Comparison of ENCODE assay signal across 1 cellular context in the genomic region with DNA sequence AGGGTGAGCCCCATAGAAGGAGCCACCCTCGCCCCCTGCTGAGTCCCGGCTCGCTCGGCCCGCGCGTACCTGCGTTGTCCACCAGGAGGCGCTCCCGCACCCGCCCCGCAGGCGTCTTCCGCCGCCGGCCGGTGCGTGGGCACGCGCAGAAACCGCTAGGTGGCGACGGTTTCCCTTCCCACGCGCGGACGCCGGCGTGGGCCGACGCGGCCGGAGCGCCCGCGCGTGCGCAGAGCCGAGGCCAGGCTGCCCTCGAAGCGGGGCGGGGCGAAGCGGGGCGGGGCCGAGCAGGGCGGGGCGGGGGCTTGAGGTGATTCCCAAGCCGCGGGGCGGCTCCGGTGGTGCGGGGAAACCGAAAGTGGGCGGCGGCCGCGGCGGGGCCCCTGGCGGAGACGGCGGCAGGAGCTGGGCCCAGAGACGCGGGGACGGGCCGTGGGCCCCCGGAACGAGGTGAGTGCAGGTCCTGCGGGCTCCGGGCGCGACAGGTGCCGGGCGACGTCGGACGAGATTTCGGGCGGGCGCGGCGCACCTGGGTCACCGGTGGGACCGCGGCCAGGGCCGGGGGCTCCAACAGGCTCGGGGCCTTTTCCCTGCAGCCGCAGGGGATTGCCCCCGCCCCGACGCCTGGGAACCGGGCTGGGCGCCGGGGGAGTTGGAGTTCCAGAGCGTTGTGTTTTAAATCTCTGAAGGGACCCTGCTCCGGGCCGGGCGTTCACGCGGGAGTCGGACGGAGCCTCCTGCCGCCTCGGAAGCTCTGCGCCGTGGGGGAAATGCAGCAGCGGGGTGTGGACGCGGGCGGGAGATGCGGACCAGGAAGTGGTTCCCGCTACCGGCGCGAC.
TF ChIP-seq lines count a peak whose summit lies in the region.

A gene with protein sequence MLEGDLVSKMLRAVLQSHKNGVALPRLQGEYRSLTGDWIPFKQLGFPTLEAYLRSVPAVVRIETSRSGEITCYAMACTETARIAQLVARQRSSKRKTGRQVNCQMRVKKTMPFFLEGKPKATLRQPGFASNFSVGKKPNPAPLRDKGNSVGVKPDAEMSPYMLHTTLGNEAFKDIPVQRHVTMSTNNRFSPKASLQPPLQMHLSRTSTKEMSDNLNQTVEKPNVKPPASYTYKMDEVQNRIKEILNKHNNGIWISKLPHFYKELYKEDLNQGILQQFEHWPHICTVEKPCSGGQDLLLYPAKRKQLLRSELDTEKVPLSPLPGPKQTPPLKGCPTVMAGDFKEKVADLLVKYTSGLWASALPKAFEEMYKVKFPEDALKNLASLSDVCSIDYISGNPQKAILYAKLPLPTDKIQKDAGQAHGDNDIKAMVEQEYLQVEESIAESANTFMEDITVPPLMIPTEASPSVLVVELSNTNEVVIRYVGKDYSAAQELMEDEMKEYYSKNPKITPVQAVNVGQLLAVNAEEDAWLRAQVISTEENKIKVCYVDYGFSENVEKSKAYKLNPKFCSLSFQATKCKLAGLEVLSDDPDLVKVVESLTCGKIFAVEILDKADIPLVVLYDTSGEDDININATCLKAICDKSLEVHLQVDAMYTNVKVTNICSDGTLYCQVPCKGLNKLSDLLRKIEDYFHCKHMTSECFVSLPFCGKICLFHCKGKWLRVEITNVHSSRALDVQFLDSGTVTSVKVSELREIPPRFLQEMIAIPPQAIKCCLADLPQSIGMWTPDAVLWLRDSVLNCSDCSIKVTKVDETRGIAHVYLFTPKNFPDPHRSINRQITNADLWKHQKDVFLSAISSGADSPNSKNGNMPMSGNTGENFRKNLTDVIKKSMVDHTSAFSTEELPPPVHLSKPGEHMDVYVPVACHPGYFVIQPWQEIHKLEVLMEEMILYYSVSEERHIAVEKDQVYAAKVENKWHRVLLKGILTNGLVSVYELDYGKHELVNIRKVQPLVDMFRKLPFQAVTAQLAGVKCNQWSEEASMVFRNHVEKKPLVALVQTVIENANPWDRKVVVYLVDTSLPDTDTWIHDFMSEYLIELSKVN (plus strand): TSS at position 308 of the 839 bp plus-strand sequence. CDS start 16,370 bp downstream, outside the sequence.

TF ChIP-seq in H1, 55 proteins besides CTCF, POLR2A, EP300 and RAD21 (continued from another document):
- TF ChIP-seq BRCA1 (IDR thresholded peaks at IDR 0.05; ENCODE audit: low read depth, low read length): no peak
- 0 out of 2 replicates have a peak, but pooled peaks have one; percentile 37 for TF ChIP-seq ATF3 (IDR thresholded peaks at IDR 0.05; ENCODE audit: insufficient read depth, low read depth, low read length)
- TF ChIP-seq RFX5 (IDR thresholded peaks at IDR 0.05; ENCODE audit: borderline replicate concordance, low read depth, low read length): no peak
- 0 out of 2 replicates have a peak, but pooled peaks have one; percentile 19 for TF ChIP-seq PHF8 (conservative IDR thresholded peaks at IDR 0.05; ENCODE audit: low read depth, low read length)
- 0 out of 2 replicates have a peak, but pooled peaks have one; percentile 40 for TF ChIP-seq TCF12 (IDR thresholded peaks at IDR 0.05; ENCODE audit: low read depth, low read length)
- TF ChIP-seq RBBP5 (IDR thresholded peaks at IDR 0.05; ENCODE audit: borderline replicate concordance, low read depth, low read length): 0 out of 2 replicates have a peak, but pooled peaks have one; percentile 38
- TF ChIP-seq SUZ12 (IDR thresholded peaks at IDR 0.05; ENCODE audit: low read length): peak; percentile 44; the same call in 1 of the 2 replicates
- TF ChIP-seq KDM4A (IDR thresholded peaks at IDR 0.05; ENCODE audit: low read depth, low read length, severe bottlenecking): peak; percentile 90
- TF ChIP-seq HDAC2 (IDR thresholded peaks at IDR 0.05; ENCODE audit: borderline replicate concordance in 1 of 2, low read depth in 2 of 2, low read length in 2 of 2): peak; percentile 93 to 100; a peak in 3 of 4 replicates
- peak; percentile 99 for TF ChIP-seq BACH1 (IDR thresholded peaks at IDR 0.05; ENCODE audit: low read length)
